ENCODE assay signal across 1 cellular context in genomic region chr20:48761914-48762313, GRCh38.
TF ChIP-seq lines count a peak whose summit lies in the region.

No MANE protein-coding gene starts in this region.

TF ChIP-seq in K562, 482 proteins besides CTCF, POLR2A, EP300 and RAD21 (continued from another document):
- TF ChIP-seq ZBTB11 (CRISPR knock-in tag; IDR thresholded peaks at IDR 0.05) (peak in 1 of 3 experiments; percentile 14; a peak in 1 of 6 replicates), ZNF407 (IDR thresholded peaks at IDR 0.05; ENCODE audit: low read depth) (no peak), MLLT1 (IDR thresholded peaks at IDR 0.05) (peak in 1 of 2 experiments; percentile 91; a peak in 2 of 4 replicates), ZBTB17 (CRISPR knock-in tag; IDR thresholded peaks at IDR 0.05) (peak; percentile 96), ZNF23 (CRISPR knock-in tag; IDR thresholded peaks at IDR 0.05) (peak; percentile 96)
